8 cellular contexts compared by ENCODE assay signal in the genomic region with DNA sequence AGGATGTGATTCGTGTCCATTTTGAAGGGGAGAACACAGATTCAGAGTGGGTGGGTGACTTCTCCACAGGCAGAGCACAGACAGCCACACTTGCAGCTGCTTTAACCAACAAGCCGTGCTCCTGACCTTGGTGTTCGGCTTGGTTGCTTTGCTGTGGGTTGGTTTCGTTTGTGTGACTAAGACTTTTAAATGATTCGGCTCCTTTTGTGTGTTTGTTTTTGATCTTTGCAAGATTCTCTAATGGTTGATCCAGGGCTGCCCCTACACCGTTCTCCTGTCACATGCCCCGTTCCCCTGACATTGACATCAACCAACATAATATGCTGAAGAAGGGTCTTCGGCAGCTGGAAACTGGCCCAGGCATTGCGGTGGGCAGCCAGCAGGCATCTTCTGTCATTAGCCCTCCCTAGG.
DNase-seq lines count a peak whose midpoint lies in the region; ATAC-seq and TF ChIP-seq lines count a peak whose summit lies in the region.

No MANE protein-coding gene starts in this region.

- no peaks in the 10 kb centered on the region for H3K36me3 Mint-ChIP-seq in CD8-positive, alpha-beta T cell

- no peak for TF ChIP-seq CTCF in AG09309 (IDR thresholded peaks at IDR 0.05; ENCODE audit: control insufficient read depth, insufficient read depth, low read depth, low read length, missing control alignments)
- no peak for TF ChIP-seq CTCF in epithelial cell of proximal tubule (conservative IDR thresholded peaks at IDR 0.05; ENCODE audit: low read depth, low read length)
- no peak for TF ChIP-seq CTCF in CD8-positive, alpha-beta T cell (IDR thresholded peaks at IDR 0.05)

- H3K4me1 ChIP-seq in CD8-positive, alpha-beta T cell (ENCODE audit: insufficient read depth, low read length), result peaks cover 4% of the 10 kb centered on the region

- H3K4me3 ChIP-seq in AG09309 (ENCODE audit: control insufficient read depth, low read depth, low read length) (no peak overlapping the region), epithelial cell of proximal tubule (ENCODE audit: low read depth, low read length) (no peak overlapping the region)
- no peak overlapping the region for H3K4me3 ChIP-seq in CD8-positive, alpha-beta T cell (ENCODE audit: low read depth, low read length)

- no peak overlapping the region for H3K4me3 Mint-ChIP-seq in CD8-positive, alpha-beta T cell

- H3K36me3 ChIP-seq in CD8-positive, alpha-beta T cell (ENCODE audit: insufficient read depth, low read length), result no peaks in the 10 kb centered on the region

- POLR2A ChIA-PET in CD8-positive, alpha-beta T cell (lab: Charles Lee), result no interaction called here

- H3K9me3 ChIP-seq in CD8-positive, alpha-beta T cell (ENCODE audit: low read length), result no peaks in the 10 kb centered on the region

- no peak overlapping the region for H3K27ac ChIP-seq in CD8-positive, alpha-beta T cell (ENCODE audit: low read depth, low read length)

- no peak overlapping the region for H3K27ac Mint-ChIP-seq in CD8-positive, alpha-beta T cell

- ATAC-seq in GM19328 (IDR thresholded peaks at IDR 0.05; ENCODE audit: unreplicated experiment) (peak; percentile 53), HG03442 (IDR thresholded peaks at IDR 0.05; ENCODE audit: unreplicated experiment) (peak; percentile 73)
- no peak for ATAC-seq in CD8-positive, alpha-beta T cell

- intact Hi-C loops in CD8-positive, alpha-beta T cell (cut with DNase I, micrococcal nuclease), result no loop called here

- CTCF ChIA-PET in CD8-positive, alpha-beta T cell (lab: Charles Lee), result no interaction called here

- peaks cover 16% of the 10 kb centered on the region for H3K27me3 Mint-ChIP-seq in CD8-positive, alpha-beta T cell (ENCODE audit: low read depth)

- peak; percentile 11 for DNase-seq in AG09309 (ENCODE audit: low read depth)
- peak; percentile 61 for DNase-seq in epithelial cell of proximal tubule (ENCODE audit: low read depth)
- no peak for DNase-seq in NCI-H2029 (lab: John Stamatoyannopoulos, UW)
- DNase-seq in COLO668 (lab: John Stamatoyannopoulos, UW; ENCODE audit: unreplicated experiment), result no peak
- no peak for DNase-seq in CD8-positive, alpha-beta T cell
- DNase-seq in cortex of kidney (lab: John Stamatoyannopoulos, UW), result no peak

- H3K27me3 ChIP-seq in CD8-positive, alpha-beta T cell (ENCODE audit: insufficient read depth, low read length), result peaks cover 4% of the 10 kb centered on the region

- H3K4me1 Mint-ChIP-seq in CD8-positive, alpha-beta T cell (ENCODE audit: low read depth), result peaks cover 8% of the 10 kb centered on the region

- H3K9me3 Mint-ChIP-seq in CD8-positive, alpha-beta T cell, result no peaks in the 10 kb centered on the region

Comparison
In these comparisons a context has a peak if more than half of its experiments do, and no peak if none do; other contexts are left out.
1. DNase-seq: peak in AG09309 (single experiment) and epithelial cell of proximal tubule (single experiment); none in NCI-H2029 (single experiment), COLO668 (single experiment), CD8-positive, alpha-beta T cell (0 of 7) and cortex of kidney (single experiment).